Comparison of ENCODE assay signal across 26 cellular contexts in genomic region chr5:52673495-52673894, GRCh38.
"Had no signal": no experiment of that assay in that cellular context is flagged by ENCODE, and none has a peak within 500 bp of the region (broad histone marks: within the 10 kb centered on the region; RNA-seq: fewer than 3 reads in every experiment).

No MANE protein-coding gene starts in this region.

- H3K27me3 ChIP-seq: esophagus muscularis mucosa, gastroesophageal sphincter, heart left ventricle, hepatocyte, left lung, neutrophil, pancreas, right lobe of liver, suprapubic skin, transverse colon, upper lobe of right lung, uterus had no signal

- H3K79me2 ChIP-seq: hepatocyte had no signal

- H3K4me3 ChIP-seq: esophagus muscularis mucosa, gastroesophageal sphincter, heart left ventricle, hepatocyte, left lung, mucosa of descending colon, pancreas, right lobe of liver, smooth muscle cell, suprapubic skin, transverse colon, upper lobe of right lung, uterus had no signal

- H3K27ac ChIP-seq: esophagus muscularis mucosa, foreskin keratinocyte, gastroesophageal sphincter, hepatocyte, left lung, neutrophil, pancreas, right lobe of liver, suprapubic skin, transverse colon, upper lobe of right lung had no signal

- H3K4me2 ChIP-seq: hepatocyte, smooth muscle cell had no signal

- H3K9me3 ChIP-seq: esophagus muscularis mucosa, gastroesophageal sphincter, heart left ventricle, left lung, mucosa of descending colon, neutrophil, pancreas, right lobe of liver, suprapubic skin, transverse colon, upper lobe of right lung, uterus had no signal

- H2AFZ ChIP-seq: hepatocyte had no signal

- H3K36me3 ChIP-seq: esophagus muscularis mucosa, gastroesophageal sphincter, heart left ventricle, left lung, neutrophil, pancreas, right lobe of liver, suprapubic skin, transverse colon, upper lobe of right lung, uterus had no signal

- H3K4me1 ChIP-seq: esophagus muscularis mucosa, foreskin keratinocyte, gastroesophageal sphincter, left lung, pancreas, right lobe of liver, suprapubic skin, transverse colon, uterus had no signal

- ATAC-seq: foreskin keratinocyte; gastroesophageal sphincter; heart left ventricle; left lung; mucosa of descending colon; natural killer cell treated with Interleukin-12 subunit alpha and Interleukin-12 subunit beta and Interleukin-15 and Interleukin-18, amount 100 ng/mL, for 72 hours; pancreas; right lobe of liver; stimulated activated naive CD8-positive, alpha-beta T cell treated with anti-CD3 and anti-CD28 coated beads, Interleukin-15, amount 100 ng/mL, for 72 hours; upper lobe of right lung had no signal

- DNase-seq: effector CD8-positive, alpha-beta T cell; foreskin keratinocyte; heart left ventricle; kidney; left lung; mesenchymal stem cell; mucosa of descending colon; naive B cell; pancreas; right lobe of liver; stimulated activated CD4-positive, alpha-beta T cell treated with anti-CD3 and anti-CD28 coated beads, Interleukin-12 subunit alpha, Interleukin-12 subunit beta, amount 100 ng/mL, for 4 hours; stimulated activated CD4-positive, alpha-beta T cell treated with anti-CD3 and anti-CD28 coated beads, Interleukin-1b, Interleukin-23, amount 100 ng/mL, for 48 hours; stimulated activated CD4-positive, alpha-beta T cell treated with anti-CD3 and anti-CD28 coated beads, Interleukin-4, amount 100 ng/mL, for 1 hour; stimulated activated CD8-positive, alpha-beta memory T cell treated with anti-CD3 and anti-CD28 coated beads, Interleukin-4, amount 100 ng/mL, for 48 hours; stimulated activated naive CD4-positive, alpha-beta T cell; stimulated activated naive CD8-positive, alpha-beta T cell treated with anti-CD3 and anti-CD28 coated beads, Interleukin-15, amount 100 ng/mL, for 72 hours; transverse colon; upper lobe of right lung; uterus had no signal
